ENCODE assay signal across 20 cellular contexts in the genomic region with DNA sequence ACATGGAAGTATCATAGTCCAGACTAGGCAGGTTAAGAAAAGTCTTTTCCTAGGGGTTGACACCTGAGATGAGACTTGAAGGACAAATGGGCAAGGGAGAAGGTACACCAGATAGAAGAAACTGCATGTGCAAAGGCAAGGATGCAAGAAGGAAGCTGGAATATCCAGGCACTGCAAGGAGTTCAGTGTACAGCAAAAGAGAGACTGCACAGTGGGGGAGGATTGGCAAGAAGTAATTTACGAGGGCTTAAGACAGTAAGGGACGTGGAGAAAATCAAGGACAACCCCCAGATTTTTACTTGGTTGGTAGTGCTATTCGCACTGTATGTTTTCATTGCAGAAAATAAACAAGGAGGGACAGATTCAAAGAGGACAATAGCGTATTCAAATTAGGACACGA.
"Had no signal": no experiment of that assay in that cellular context is flagged by ENCODE, and none has a peak within 500 bp of the region (broad histone marks: within the 10 kb centered on the region; RNA-seq: fewer than 3 reads in every experiment).

No MANE protein-coding gene starts in this region.

- H3K4me1 Mint-ChIP-seq: stimulated activated memory B cell treated with anti-CD40 and anti-IgM and Interleukin-4, amounts not matched to agents 10 μg/mL and 1 μg/mL and 100 μg/mL, for 72 hours had no signal

- H3K36me3 Mint-ChIP-seq: activated naive CD4-positive, alpha-beta T cell treated with anti-CD3 and anti-CD28 coated beads, Interleukin-2, amount 50 U/mL, for 24 hours; mesothelial cell of epicardium had no signal

- DNase-seq: activated CD4-positive, alpha-beta T cell treated with anti-CD3 and anti-CD28 coated beads for 1 hour; activated CD4-positive, alpha-beta T cell treated with anti-CD3 and anti-CD28 coated beads, Interleukin-2, amount 50 U/mL, for 4 hours; activated effector memory CD4-positive, alpha-beta T cell treated with anti-CD3 and anti-CD28 coated beads, Interleukin-2, amount 50 U/mL, for 16 hours; activated T-cell treated with anti-CD3 and anti-CD28 coated beads, Interleukin-2, amount 50 U/mL, for 72 hours; adrenal gland; dermis blood vessel endothelial cell; foreskin fibroblast; glutamatergic neuron; hippocampal formation; sigmoid colon; stimulated activated CD4-positive, alpha-beta T cell treated with anti-CD3 and anti-CD28 coated beads, Interleukin-4, amount 100 ng/mL, for 24 hours; T-helper 17 cell; transverse colon; uterus; WERI-Rb-1 had no signal

- H3K79me2 ChIP-seq: parathyroid adenoma had no signal

- H3K4me3 Mint-ChIP-seq: activated naive CD4-positive, alpha-beta T cell treated with anti-CD3 and anti-CD28 coated beads, Interleukin-2, amount 50 U/mL, for 24 hours; activated T-cell treated with anti-CD3 and anti-CD28 coated beads, Interleukin-2, amount 50 U/mL, for 72 hours; mesothelial cell of epicardium; stimulated activated memory B cell treated with anti-CD40 and anti-IgM and Interleukin-4, amounts not matched to agents 10 μg/mL and 1 μg/mL and 100 μg/mL, for 72 hours; T-helper 17 cell had no signal

- H3K9me3 Mint-ChIP-seq: activated naive CD4-positive, alpha-beta T cell treated with anti-CD3 and anti-CD28 coated beads, Interleukin-2, amount 50 U/mL, for 24 hours; activated T-cell treated with anti-CD3 and anti-CD28 coated beads, Interleukin-2, amount 50 U/mL, for 72 hours; mesothelial cell of epicardium; stimulated activated memory B cell treated with anti-CD40 and anti-IgM and Interleukin-4, amounts not matched to agents 10 μg/mL and 1 μg/mL and 100 μg/mL, for 72 hours had no signal

- H3K27me3 ChIP-seq: adrenal gland, sigmoid colon, transverse colon, uterus had no signal

- H3K9me3 ChIP-seq: adrenal gland, sigmoid colon, transverse colon, uterus had no signal

- H2AFZ ChIP-seq: parathyroid adenoma had no signal

- H3K36me3 ChIP-seq: adrenal gland, sigmoid colon, transverse colon, uterus, WERI-Rb-1 had no signal

- H3K4me3 ChIP-seq: lung, sigmoid colon, transverse colon, uterus had no signal

- H3K27ac Mint-ChIP-seq: activated naive CD4-positive, alpha-beta T cell treated with anti-CD3 and anti-CD28 coated beads, Interleukin-2, amount 50 U/mL, for 24 hours; activated T-cell treated with anti-CD3 and anti-CD28 coated beads, Interleukin-2, amount 50 U/mL, for 72 hours; stimulated activated memory B cell treated with anti-CD40 and anti-IgM and Interleukin-4, amounts not matched to agents 10 μg/mL and 1 μg/mL and 100 μg/mL, for 72 hours; T-helper 17 cell had no signal

- H3K27ac ChIP-seq: parathyroid adenoma, WERI-Rb-1 had no signal

- H3K9ac ChIP-seq: parathyroid adenoma had no signal

- H3K4me1 ChIP-seq: parathyroid adenoma, sigmoid colon, transverse colon, uterus had no signal
